8 cellular contexts compared by ENCODE assay signal in the genomic region with DNA sequence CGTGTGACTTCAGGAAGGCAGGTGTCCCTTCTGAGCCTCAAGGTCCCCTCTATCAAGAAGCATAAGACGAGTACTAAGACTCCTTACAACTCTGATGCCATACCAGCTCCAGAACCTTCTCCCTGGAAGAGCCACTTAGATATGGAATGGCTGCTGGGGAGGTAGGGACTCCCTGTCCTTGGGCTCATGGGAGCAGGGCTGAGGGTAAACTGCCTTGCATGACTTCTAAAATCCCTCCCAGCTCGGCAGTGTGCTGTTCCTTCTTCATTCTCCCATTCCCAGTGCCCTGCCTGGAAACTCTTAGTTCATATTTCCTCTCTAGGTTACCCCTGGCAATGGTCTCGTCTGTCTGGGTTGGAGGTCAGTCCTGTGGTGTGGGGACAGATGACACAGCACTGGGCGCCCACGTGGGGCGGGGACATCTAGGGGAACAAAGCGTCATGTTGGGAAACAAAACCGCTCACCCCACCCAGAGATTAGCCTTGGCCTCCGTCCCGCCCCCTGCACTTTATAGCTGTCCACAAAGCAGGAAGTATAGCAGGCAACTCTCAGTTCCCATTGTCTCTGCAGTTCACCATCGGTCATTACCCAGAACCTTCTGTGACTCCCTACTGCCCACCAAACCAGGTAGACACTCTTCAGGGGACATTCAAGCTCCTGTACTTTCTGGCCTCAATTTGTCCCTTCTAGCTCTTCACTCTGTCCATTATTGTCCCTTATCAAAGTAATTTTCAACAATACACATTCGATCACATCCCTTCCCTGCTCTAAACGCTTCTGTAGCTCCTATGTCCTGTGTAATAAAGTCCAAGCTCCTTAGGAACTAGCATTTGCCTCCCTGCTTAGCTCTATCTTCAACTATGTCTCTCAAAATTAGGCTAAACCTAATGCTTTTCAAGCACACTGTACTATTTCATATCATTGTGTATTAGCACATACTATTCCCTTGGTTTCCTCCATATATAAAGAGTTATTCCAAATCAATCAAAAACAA.
DNase-seq lines count a peak whose midpoint lies in the region; ATAC-seq and TF ChIP-seq lines count a peak whose summit lies in the region.

No MANE protein-coding gene starts in this region.

- peak overlapping the region; percentile 17 for H3K27ac Mint-ChIP-seq in activated naive CD8-positive, alpha-beta T cell treated with anti-CD3 and anti-CD28 coated beads, Interleukin-2, amount 50 U/mL, for 24 hours
- H3K27ac Mint-ChIP-seq in endodermal cell (no peak overlapping the region), chondrocyte (ENCODE audit: unreplicated experiment) (no peak overlapping the region), type B pancreatic cell (no peak overlapping the region)

- no peaks in the 10 kb centered on the region for H3K27me3 Mint-ChIP-seq in activated naive CD8-positive, alpha-beta T cell treated with anti-CD3 and anti-CD28 coated beads, Interleukin-2, amount 50 U/mL, for 24 hours
- H3K27me3 Mint-ChIP-seq in endodermal cell (ENCODE audit: insufficient read depth) (peaks cover 4% of the 10 kb centered on the region), chondrocyte (ENCODE audit: low read depth) (no peaks in the 10 kb centered on the region), type B pancreatic cell (peaks cover 11% of the 10 kb centered on the region)

- H3K4me1 ChIP-seq in muscle layer of duodenum (ENCODE audit: control insufficient read depth in 1 of 2, insufficient read depth in 2 of 2, low read length in 2 of 2) (peaks cover 0 to 14% of the 10 kb centered on the region in 2 donors), endodermal cell (ENCODE audit: control insufficient read depth, insufficient read depth, low read length) (no peaks in the 10 kb centered on the region)

- no peak for DNase-seq in activated naive CD8-positive, alpha-beta T cell treated with anti-CD3 and anti-CD28 coated beads, Interleukin-2, amount 50 U/mL, for 24 hours
- DNase-seq in endodermal cell (no peak), H7 (no peak), chondrocyte (ENCODE audit: low spot score) (no peak), type B pancreatic cell (ENCODE audit: extremely low spot score, unreplicated experiment) (no peak)

- no peak overlapping the region for H3K4me3 Mint-ChIP-seq in activated naive CD8-positive, alpha-beta T cell treated with anti-CD3 and anti-CD28 coated beads, Interleukin-2, amount 50 U/mL, for 24 hours
- no peak overlapping the region for H3K4me3 Mint-ChIP-seq in endodermal cell
- no peak overlapping the region for H3K4me3 Mint-ChIP-seq in chondrocyte (ENCODE audit: unreplicated experiment)
- H3K4me3 Mint-ChIP-seq in type B pancreatic cell = no peak overlapping the region

- ATAC-seq in GM19035 (IDR thresholded peaks at IDR 0.05; ENCODE audit: unreplicated experiment) = peak; percentile 28
- ATAC-seq in HG03342 (IDR thresholded peaks at IDR 0.05; ENCODE audit: unreplicated experiment) = peak; percentile 34
- no peak for ATAC-seq in activated naive CD8-positive, alpha-beta T cell treated with anti-CD3 and anti-CD28 coated beads, Interleukin-2, amount 50 U/mL, for 24 hours

- no peak overlapping the region for H3K9ac ChIP-seq in endodermal cell (ENCODE audit: extremely low read depth, low read length, poor library complexity, severe bottlenecking)

- no peaks in the 10 kb centered on the region for H3K27me3 ChIP-seq in muscle layer of duodenum (ENCODE audit: low read depth, low read length)
- no peaks in the 10 kb centered on the region for H3K27me3 ChIP-seq in endodermal cell (ENCODE audit: control insufficient read depth, insufficient read depth, low read length, poor library complexity, severe bottlenecking)
- peaks cover 2% of the 10 kb centered on the region for H3K27me3 ChIP-seq in H7 (ENCODE audit: control insufficient read depth, insufficient read depth, low read length)

- H3K36me3 Mint-ChIP-seq in activated naive CD8-positive, alpha-beta T cell treated with anti-CD3 and anti-CD28 coated beads, Interleukin-2, amount 50 U/mL, for 24 hours (ENCODE audit: low read depth) = peaks cover 17% of the 10 kb centered on the region
- no peaks in the 10 kb centered on the region for H3K36me3 Mint-ChIP-seq in endodermal cell (ENCODE audit: low read depth)
- H3K36me3 Mint-ChIP-seq in chondrocyte (ENCODE audit: low read depth) = no peaks in the 10 kb centered on the region
- no peaks in the 10 kb centered on the region for H3K36me3 Mint-ChIP-seq in type B pancreatic cell

- H3K9me3 ChIP-seq in muscle layer of duodenum (ENCODE audit: control insufficient read depth in 1 of 2, low read length in 2 of 2) (no peaks in the 10 kb centered on the region), endodermal cell (ENCODE audit: control insufficient read depth, low read length) (no peaks in the 10 kb centered on the region)

- H3K4me3 ChIP-seq in muscle layer of duodenum (ENCODE audit: low read depth in 1 of 2, low read length in 2 of 2) = peak overlapping the region in 1 of 2 donors; percentile 21
- H3K4me3 ChIP-seq in endodermal cell (ENCODE audit: low read length) = no peak overlapping the region
- no peak overlapping the region for H3K4me3 ChIP-seq in H7 (ENCODE audit: insufficient read depth, low read depth, low read length)

- TF ChIP-seq CTCF in endodermal cell (conservative IDR thresholded peaks at IDR 0.05) (no peak), chondrocyte (IDR thresholded peaks at IDR 0.05) (no peak), type B pancreatic cell (conservative IDR thresholded peaks at IDR 0.05) (no peak)

- peaks cover 72% of the 10 kb centered on the region for H3K4me1 Mint-ChIP-seq in activated naive CD8-positive, alpha-beta T cell treated with anti-CD3 and anti-CD28 coated beads, Interleukin-2, amount 50 U/mL, for 24 hours
- H3K4me1 Mint-ChIP-seq in endodermal cell (peaks cover 20% of the 10 kb centered on the region), chondrocyte (ENCODE audit: low read depth) (peaks cover 16% of the 10 kb centered on the region), type B pancreatic cell (ENCODE audit: unreplicated experiment) (peaks cover 10% of the 10 kb centered on the region)

- no peaks in the 10 kb centered on the region for H3K36me3 ChIP-seq in muscle layer of duodenum (ENCODE audit: control insufficient read depth in 1 of 2, insufficient read depth in 2 of 2, low read length in 2 of 2)
- no peaks in the 10 kb centered on the region for H3K36me3 ChIP-seq in endodermal cell (ENCODE audit: control insufficient read depth, insufficient read depth, low read length)
- no peaks in the 10 kb centered on the region for H3K36me3 ChIP-seq in H7 (replicated peaks; ENCODE audit: control insufficient read depth, insufficient read depth, low read length)

- 89 to 91% methylated on average over 12 to 14 of the region's 14 CpGs for WGBS in endodermal cell (ENCODE audit: insufficient coverage in 1 of 2, insufficient read length in 1 of 2), 2 experiments

- H3K27ac ChIP-seq in muscle layer of duodenum (ENCODE audit: low read length) (peak overlapping the region; percentile 26), endodermal cell (ENCODE audit: low read depth, low read length) (no peak overlapping the region)

- H3K9me3 Mint-ChIP-seq in activated naive CD8-positive, alpha-beta T cell treated with anti-CD3 and anti-CD28 coated beads, Interleukin-2, amount 50 U/mL, for 24 hours = no peaks in the 10 kb centered on the region
- H3K9me3 Mint-ChIP-seq in endodermal cell (no peaks in the 10 kb centered on the region), chondrocyte (ENCODE audit: low read depth) (peaks cover 4% of the 10 kb centered on the region), type B pancreatic cell (no peaks in the 10 kb centered on the region)
